9 cellular contexts compared by ENCODE assay signal in genomic region chr14:25833341-25834121, GRCh38.
DNase-seq lines count a peak whose midpoint lies in the region; ATAC-seq, FAIRE-seq and TF ChIP-seq lines count a peak whose summit lies in the region.
"Had no signal": no experiment of that assay in that cellular context is flagged by ENCODE, and none has a peak within 500 bp of the region (broad histone marks: within the 10 kb centered on the region; RNA-seq: fewer than 3 reads in every experiment).

No MANE protein-coding gene starts in this region.

- ATAC-seq in SK-N-SH treated with all-trans-retinoic acid at 6 μM for 48 hours, result peak; percentile 74
- no peak for ATAC-seq in HG03280 (IDR thresholded peaks at IDR 0.05; ENCODE audit: unreplicated experiment)
- no peak for ATAC-seq in activated T-cell treated with anti-CD3 and anti-CD28 coated beads, Interleukin-2, amount 50 U/mL, for 4 hours

- H3K4me1 Mint-ChIP-seq in activated T-cell treated with anti-CD3 and anti-CD28 coated beads, Interleukin-2, amount 50 U/mL, for 4 hours (ENCODE audit: low read depth), result no peaks in the 10 kb centered on the region

- H3K9me3 ChIP-seq in MG63, result no peaks in the 10 kb centered on the region

- no peaks in the 10 kb centered on the region for H3K27me3 ChIP-seq in MG63

- no peak for FAIRE-seq in urothelium cell line (lab: Jason Lieb, UNC)

- no peaks in the 10 kb centered on the region for H3K36me3 Mint-ChIP-seq in activated T-cell treated with anti-CD3 and anti-CD28 coated beads, Interleukin-2, amount 50 U/mL, for 4 hours (ENCODE audit: insufficient read depth)

- H3K9me3 Mint-ChIP-seq in activated T-cell treated with anti-CD3 and anti-CD28 coated beads, Interleukin-2, amount 50 U/mL, for 4 hours, result peaks cover 14% of the 10 kb centered on the region

- DNase-seq in COR-L47 (lab: John Stamatoyannopoulos, UW) (peak; percentile 57), MG63 (peak; percentile 4), iPS DF 19.7 (ENCODE audit: low read depth, low spot score) (peak; percentile 2), urothelium cell line (ENCODE audit: low spot score) (peak; percentile 42)
- DNase-seq in activated CD8-positive, alpha-beta memory T cell treated with anti-CD3 and anti-CD28 coated beads for 24 hours, result no peak
- DNase-seq in activated T-cell treated with anti-CD3 and anti-CD28 coated beads, Interleukin-2, amount 50 U/mL, for 4 hours, result no peak

- H3K27me3 Mint-ChIP-seq in activated T-cell treated with anti-CD3 and anti-CD28 coated beads, Interleukin-2, amount 50 U/mL, for 4 hours (ENCODE audit: low read depth), result no peaks in the 10 kb centered on the region

- H3K36me3 ChIP-seq in MG63, result no peaks in the 10 kb centered on the region

- no peak overlapping the region for H3K4me3 ChIP-seq in MG63
- H3K4me3 ChIP-seq: skin epidermis had no signal

- H3K4me3 Mint-ChIP-seq in activated T-cell treated with anti-CD3 and anti-CD28 coated beads, Interleukin-2, amount 50 U/mL, for 4 hours, result no peak overlapping the region

TF ChIP-seq in SK-N-SH treated with all-trans-retinoic acid at 6 μM for 48 hours, 23 proteins besides CTCF, POLR2A, EP300 and RAD21:
- no peak for TF ChIP-seq ARNTL (CRISPR knock-in tag; IDR thresholded peaks at IDR 0.05; ENCODE audit: borderline replicate concordance, low read depth)
- TF ChIP-seq, protein P1, sequence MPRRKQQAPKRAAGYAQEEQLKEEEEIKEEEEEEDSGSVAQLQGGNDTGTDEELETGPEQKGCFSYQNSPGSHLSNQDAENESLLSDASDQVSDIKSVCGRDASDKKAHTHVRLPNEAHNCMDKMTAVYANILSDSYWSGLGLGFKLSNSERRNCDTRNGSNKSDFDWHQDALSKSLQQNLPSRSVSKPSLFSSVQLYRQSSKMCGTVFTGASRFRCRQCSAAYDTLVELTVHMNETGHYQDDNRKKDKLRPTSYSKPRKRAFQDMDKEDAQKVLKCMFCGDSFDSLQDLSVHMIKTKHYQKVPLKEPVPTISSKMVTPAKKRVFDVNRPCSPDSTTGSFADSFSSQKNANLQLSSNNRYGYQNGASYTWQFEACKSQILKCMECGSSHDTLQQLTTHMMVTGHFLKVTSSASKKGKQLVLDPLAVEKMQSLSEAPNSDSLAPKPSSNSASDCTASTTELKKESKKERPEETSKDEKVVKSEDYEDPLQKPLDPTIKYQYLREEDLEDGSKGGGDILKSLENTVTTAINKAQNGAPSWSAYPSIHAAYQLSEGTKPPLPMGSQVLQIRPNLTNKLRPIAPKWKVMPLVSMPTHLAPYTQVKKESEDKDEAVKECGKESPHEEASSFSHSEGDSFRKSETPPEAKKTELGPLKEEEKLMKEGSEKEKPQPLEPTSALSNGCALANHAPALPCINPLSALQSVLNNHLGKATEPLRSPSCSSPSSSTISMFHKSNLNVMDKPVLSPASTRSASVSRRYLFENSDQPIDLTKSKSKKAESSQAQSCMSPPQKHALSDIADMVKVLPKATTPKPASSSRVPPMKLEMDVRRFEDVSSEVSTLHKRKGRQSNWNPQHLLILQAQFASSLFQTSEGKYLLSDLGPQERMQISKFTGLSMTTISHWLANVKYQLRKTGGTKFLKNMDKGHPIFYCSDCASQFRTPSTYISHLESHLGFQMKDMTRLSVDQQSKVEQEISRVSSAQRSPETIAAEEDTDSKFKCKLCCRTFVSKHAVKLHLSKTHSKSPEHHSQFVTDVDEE (CRISPR knock-in tag; IDR thresholded peaks at IDR 0.05), result no peak
- TF ChIP-seq, protein P2, sequence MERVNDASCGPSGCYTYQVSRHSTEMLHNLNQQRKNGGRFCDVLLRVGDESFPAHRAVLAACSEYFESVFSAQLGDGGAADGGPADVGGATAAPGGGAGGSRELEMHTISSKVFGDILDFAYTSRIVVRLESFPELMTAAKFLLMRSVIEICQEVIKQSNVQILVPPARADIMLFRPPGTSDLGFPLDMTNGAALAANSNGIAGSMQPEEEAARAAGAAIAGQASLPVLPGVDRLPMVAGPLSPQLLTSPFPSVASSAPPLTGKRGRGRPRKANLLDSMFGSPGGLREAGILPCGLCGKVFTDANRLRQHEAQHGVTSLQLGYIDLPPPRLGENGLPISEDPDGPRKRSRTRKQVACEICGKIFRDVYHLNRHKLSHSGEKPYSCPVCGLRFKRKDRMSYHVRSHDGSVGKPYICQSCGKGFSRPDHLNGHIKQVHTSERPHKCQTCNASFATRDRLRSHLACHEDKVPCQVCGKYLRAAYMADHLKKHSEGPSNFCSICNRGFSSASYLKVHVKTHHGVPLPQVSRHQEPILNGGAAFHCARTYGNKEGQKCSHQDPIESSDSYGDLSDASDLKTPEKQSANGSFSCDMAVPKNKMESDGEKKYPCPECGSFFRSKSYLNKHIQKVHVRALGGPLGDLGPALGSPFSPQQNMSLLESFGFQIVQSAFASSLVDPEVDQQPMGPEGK (CRISPR knock-in tag; IDR thresholded peaks at IDR 0.05; ENCODE audit: borderline replicate concordance), result no peak
- TF ChIP-seq ZNF8 (CRISPR knock-in tag; IDR thresholded peaks at IDR 0.05), result no peak
- no peak for TF ChIP-seq SNAI2 (CRISPR knock-in tag; IDR thresholded peaks at IDR 0.05)
- TF ChIP-seq ZC3H10 (CRISPR knock-in tag; IDR thresholded peaks at IDR 0.05), result no peak
- TF ChIP-seq TOX (CRISPR knock-in tag; IDR thresholded peaks at IDR 0.05; ENCODE audit: borderline replicate concordance), result no peak
- TF ChIP-seq GLIS3 (CRISPR knock-in tag; IDR thresholded peaks at IDR 0.05), result no peak
- no peak for TF ChIP-seq ZNF70 (CRISPR knock-in tag; IDR thresholded peaks at IDR 0.05)
- TF ChIP-seq CREB5 (CRISPR knock-in tag; IDR thresholded peaks at IDR 0.05; ENCODE audit: low read depth), result no peak
- no peak for TF ChIP-seq OSR1 (CRISPR knock-in tag; IDR thresholded peaks at IDR 0.05)
- TF ChIP-seq CSRNP3 (CRISPR knock-in tag; IDR thresholded peaks at IDR 0.05), result no peak
- TF ChIP-seq ZFP30 (CRISPR knock-in tag; IDR thresholded peaks at IDR 0.05), result no peak
- TF ChIP-seq PPARA (CRISPR knock-in tag; IDR thresholded peaks at IDR 0.05; ENCODE audit: borderline replicate concordance), result no peak
- TF ChIP-seq ISL1 (CRISPR knock-in tag; IDR thresholded peaks at IDR 0.05), result no peak

Comparison
In these comparisons a context has a peak if more than half of its experiments do, and no peak if none do; other contexts are left out.
1. DNase-seq: peak in COR-L47 (single experiment), MG63 (single experiment), iPS DF 19.7 (single experiment) and urothelium cell line (single experiment); none in activated CD8-positive, alpha-beta memory T cell treated with anti-CD3 and anti-CD28 coated beads for 24 hours (single experiment) and activated T-cell treated with anti-CD3 and anti-CD28 coated beads, Interleukin-2, amount 50 U/mL, for 4 hours (single experiment).